In the genomic region with DNA sequence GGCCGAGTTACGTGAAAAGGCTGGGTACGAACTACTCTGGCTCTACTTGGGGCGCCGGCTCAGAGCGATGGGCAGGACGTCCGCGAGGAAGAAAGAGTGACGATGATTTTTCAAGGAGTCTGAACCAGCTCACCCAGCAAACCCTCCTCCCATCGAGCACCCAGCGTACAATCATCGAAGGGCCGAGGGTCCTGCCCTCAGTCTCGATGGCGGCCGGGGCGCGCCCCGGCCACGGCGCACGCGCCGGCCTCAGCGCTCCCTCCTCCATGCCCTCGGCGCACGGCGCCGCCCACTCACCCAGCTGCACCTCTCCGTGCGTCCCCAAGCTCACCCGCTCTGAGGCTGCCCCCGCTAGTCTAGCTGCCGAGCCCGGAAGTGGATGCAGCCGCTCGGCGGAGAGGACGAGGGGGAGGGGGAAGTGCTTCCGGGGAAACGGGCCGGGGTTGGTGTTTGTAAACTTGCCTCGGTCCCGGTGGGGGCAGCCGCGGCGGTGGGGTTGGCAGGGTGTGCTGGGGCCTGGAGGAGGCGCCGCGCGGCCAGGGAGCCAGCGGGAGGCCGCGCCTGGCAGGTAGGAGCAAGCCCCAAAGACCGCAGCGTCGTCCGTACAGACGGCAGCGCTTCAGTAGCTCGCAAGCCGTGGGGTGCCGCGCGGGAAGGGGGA, we compare ENCODE assay signal across 8 cellular contexts. TPM values are rescaled to one million over a fixed set of nuclear protein-coding genes. Genes with fewer than 3 reads are reported as not detected.
A peak's percentile ranks its signal among the peaks of the same experiment; 100 is the strongest.
DNase-seq lines count a peak whose midpoint lies in the region; TF ChIP-seq lines count a peak whose summit lies in the region.

A gene with protein sequence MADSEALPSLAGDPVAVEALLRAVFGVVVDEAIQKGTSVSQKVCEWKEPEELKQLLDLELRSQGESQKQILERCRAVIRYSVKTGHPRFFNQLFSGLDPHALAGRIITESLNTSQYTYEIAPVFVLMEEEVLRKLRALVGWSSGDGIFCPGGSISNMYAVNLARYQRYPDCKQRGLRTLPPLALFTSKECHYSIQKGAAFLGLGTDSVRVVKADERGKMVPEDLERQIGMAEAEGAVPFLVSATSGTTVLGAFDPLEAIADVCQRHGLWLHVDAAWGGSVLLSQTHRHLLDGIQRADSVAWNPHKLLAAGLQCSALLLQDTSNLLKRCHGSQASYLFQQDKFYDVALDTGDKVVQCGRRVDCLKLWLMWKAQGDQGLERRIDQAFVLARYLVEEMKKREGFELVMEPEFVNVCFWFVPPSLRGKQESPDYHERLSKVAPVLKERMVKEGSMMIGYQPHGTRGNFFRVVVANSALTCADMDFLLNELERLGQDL (minus strand): TSS at position 656 of the 661 bp plus-strand sequence. CDS start 7,455 bp downstream, outside the sequence.
A gene with protein sequence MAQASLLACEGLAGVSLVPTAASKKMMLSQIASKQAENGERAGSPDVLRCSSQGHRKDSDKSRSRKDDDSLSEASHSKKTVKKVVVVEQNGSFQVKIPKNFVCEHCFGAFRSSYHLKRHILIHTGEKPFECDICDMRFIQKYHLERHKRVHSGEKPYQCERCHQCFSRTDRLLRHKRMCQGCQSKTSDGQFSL (plus strand): TSS at position 453 of the 661 bp plus-strand sequence. CDS start 1,262 bp downstream, outside the sequence.

- H3K4me3 ChIP-seq in CD8-positive, alpha-beta memory T cell (ENCODE audit: low read length), result peak within 1 kb of the TSS; percentile 79

- peak within 1 kb of the TSS; percentile 86 for H3K27ac ChIP-seq in CD8-positive, alpha-beta memory T cell (ENCODE audit: low read depth, low read length)

- no peaks in the 10 kb centered on the region for H3K9me3 Mint-ChIP-seq in CD8-positive, alpha-beta memory T cell

- H3K27me3 Mint-ChIP-seq in CD8-positive, alpha-beta memory T cell, result no peaks in the 10 kb centered on the region

- no peaks in the 10 kb centered on the region for H3K27me3 ChIP-seq in CD8-positive, alpha-beta memory T cell (ENCODE audit: insufficient read depth, low read length, poor library complexity, severe bottlenecking)

- H3K36me3 Mint-ChIP-seq in CD8-positive, alpha-beta memory T cell, result peaks cover 0 to 47% (median 10%) of the 10 kb centered on the region in 3 donors

- no peaks in the 10 kb centered on the region for H3K9me3 ChIP-seq in CD8-positive, alpha-beta memory T cell (ENCODE audit: low read length)

- peaks cover 18% of the 10 kb centered on the region for H3K36me3 ChIP-seq in CD8-positive, alpha-beta memory T cell (ENCODE audit: insufficient read depth, low read length)

- peak; percentile 96 to 99 (median 97) for DNase-seq in CD8-positive, alpha-beta memory T cell
- DNase-seq in GM20000 (ENCODE audit: low spot score), result peak; percentile 99
- peak; percentile 96 for DNase-seq in HT-29 (ENCODE audit: low spot score)
- DNase-seq in NK-92 treated with Interleukin-12 subunit alpha and Interleukin-12 subunit beta, amount 100 ng/mL, for 24 hours (lab: John Stamatoyannopoulos, UW), result peak; percentile 95
- peak; percentile 97 for DNase-seq in activated CD8-positive, alpha-beta memory T cell treated with anti-CD3 and anti-CD28 coated beads for 24 hours
- peak; percentile 97 for DNase-seq in effector CD4-positive, alpha-beta T cell
- peak; percentile 98 for DNase-seq in medulla oblongata (ENCODE audit: extremely low spot score)
- DNase-seq in stimulated activated CD4-positive, alpha-beta T cell treated with anti-CD3 and anti-CD28 coated beads, TNF-alpha, amount 100 ng/mL, for 48 hours (ENCODE audit: low read depth in 3 of 3), result peak; percentile 95 to 98 (median 97)

- peaks cover 51 to 57% (median 54%) of the 10 kb centered on the region in 3 donors for H3K4me1 Mint-ChIP-seq in CD8-positive, alpha-beta memory T cell

- H3K27ac Mint-ChIP-seq in CD8-positive, alpha-beta memory T cell, result peak within 1 kb of the TSS; percentile 88 to 99 (median 96)

- peaks cover 45% of the 10 kb centered on the region for H3K4me1 ChIP-seq in CD8-positive, alpha-beta memory T cell (ENCODE audit: insufficient read depth, low read length)

- POLR2A ChIA-PET in CD8-positive, alpha-beta memory T cell (lab: Charles Lee), result interaction anchor here (0.6 to 4.1 kb wide), 18 partner anchors 9 to 320 kb away, joined by 3 to 20 read pairs (median 7); a partner anchor contains a TSS

- TF ChIP-seq CTCF in GM20000 (IDR thresholded peaks at IDR 0.05; ENCODE audit: extremely low read depth, missing control alignments), result no peak

- CTCF ChIA-PET in CD8-positive, alpha-beta memory T cell (lab: Charles Lee), result interaction anchor here (0.7 to 3.7 kb wide), 25 partner anchors 8 to 165 kb away, joined by 3 to 30 read pairs (median 6); a partner anchor contains a TSS

- H3K4me3 Mint-ChIP-seq in CD8-positive, alpha-beta memory T cell, result peak within 1 kb of the TSS; percentile 89 to 97 (median 93)

RNA-seq across cellular contexts. Expression of the first gene that starts in this region (rescaled TPM):
- 10 to 100 TPM; 15.8 to 18.7 TPM for total RNA-seq in CD8-positive, alpha-beta memory T cell
- 0.70 TPM for polyA plus RNA-seq in CD8-positive, alpha-beta memory T cell
- total RNA-seq in HT-29 (2014; rRNA removed; shearing (Covaris generic)), result 14.7 and 16.3 TPM in 2 replicates

RNA-seq across cellular contexts. Expression of the second gene that starts in this region (rescaled TPM):
- 10 to 100 TPM; 50.4 to 52.0 TPM for total RNA-seq in CD8-positive, alpha-beta memory T cell
- 3.3 TPM for polyA plus RNA-seq in CD8-positive, alpha-beta memory T cell
- total RNA-seq in HT-29 (2014; rRNA removed; shearing (Covaris generic)), result 8.1 and 8.8 TPM in 2 replicates

Comparison
In these comparisons a context has a peak if more than half of its experiments do, and no peak if none do; other contexts are left out.
1. Peak in every context shown above with its lines: DNase-seq, H3K4me3 ChIP-seq and H3K27ac ChIP-seq.